ENCODE assay signal across 24 cellular contexts in genomic region chr15:43219929-43220886, GRCh38. TPM values are rescaled to one million over a fixed set of nuclear protein-coding genes. Genes with fewer than 3 reads are reported as not detected.
"Had no signal": no experiment of that assay in that cellular context is flagged by ENCODE, and none has a peak within 500 bp of the region (broad histone marks: within the 10 kb centered on the region; RNA-seq: fewer than 3 reads in every experiment).

No MANE protein-coding gene starts in this region.

- H3K4me3 Mint-ChIP-seq: activated B cell treated with CpG ODN at 0.5 μM for 24 hours; activated CD4-positive, alpha-beta memory T cell treated with anti-CD3 and anti-CD28 coated beads, Interleukin-2, amount 10 ng/mL, durations not matched to agents 7 days and 5 days; activated CD8-positive, alpha-beta memory T cell treated with anti-CD3 and anti-CD28 coated beads, Interleukin-2, amount 10 ng/mL, durations not matched to agents 7 days and 5 days; activated T-helper 17 cell treated with anti-CD3 and anti-CD28 coated beads, Interleukin-2, amount 50 U/mL, for 72 hours; naive thymus-derived CD8-positive, alpha-beta T cell; stimulated activated naive B cell treated with anti-CD40 and anti-IgM and Interleukin-4, amounts not matched to agents 10 μg/mL and 1 μg/mL and 100 μg/mL, for 72 hours had no signal

- DNase-seq: activated B cell treated with CpG ODN at 0.5 μM for 24 hours; activated CD4-positive, alpha-beta memory T cell treated with anti-CD3 and anti-CD28 coated beads, Interleukin-2, amount 10 ng/mL, durations not matched to agents 7 days and 5 days; activated CD4-positive, alpha-beta T cell treated with anti-CD3 and anti-CD28 coated beads for 4 hours; activated CD8-positive, alpha-beta memory T cell treated with anti-CD3 and anti-CD28 coated beads, Interleukin-2, amount 10 ng/mL, durations not matched to agents 7 days and 5 days; activated naive CD4-positive, alpha-beta T cell treated with Interleukin-2 at 50 U/mL for 16 hours; aorta; brain microvascular endothelial cell; heart right ventricle; mesendoderm; naive thymus-derived CD8-positive, alpha-beta T cell; nucleus accumbens; posterior cingulate gyrus; retina; spleen; stimulated activated CD4-positive, alpha-beta T cell treated with anti-CD3 and anti-CD28 coated beads, Interleukin-4, amount 100 ng/mL, for 4 hours; stimulated activated naive B cell treated with anti-CD40 and anti-IgM and Interleukin-4, amounts not matched to agents 10 μg/mL and 1 μg/mL and 100 μg/mL, for 72 hours; T-helper 2 cell had no signal

- H3K36me3 Mint-ChIP-seq: activated CD8-positive, alpha-beta memory T cell treated with anti-CD3 and anti-CD28 coated beads, Interleukin-2, amount 10 ng/mL, durations not matched to agents 7 days and 5 days; naive thymus-derived CD8-positive, alpha-beta T cell; stimulated activated naive B cell treated with anti-CD40 and anti-IgM and Interleukin-4, amounts not matched to agents 10 μg/mL and 1 μg/mL and 100 μg/mL, for 72 hours had no signal

- H3K4me1 Mint-ChIP-seq: activated B cell treated with CpG ODN at 0.5 μM for 24 hours; activated CD4-positive, alpha-beta memory T cell treated with anti-CD3 and anti-CD28 coated beads, Interleukin-2, amount 10 ng/mL, durations not matched to agents 7 days and 5 days; activated CD8-positive, alpha-beta memory T cell treated with anti-CD3 and anti-CD28 coated beads, Interleukin-2, amount 10 ng/mL, durations not matched to agents 7 days and 5 days; activated T-helper 17 cell treated with anti-CD3 and anti-CD28 coated beads, Interleukin-2, amount 50 U/mL, for 72 hours; stimulated activated naive B cell treated with anti-CD40 and anti-IgM and Interleukin-4, amounts not matched to agents 10 μg/mL and 1 μg/mL and 100 μg/mL, for 72 hours had no signal

- H3K9me3 Mint-ChIP-seq: activated T-helper 17 cell treated with anti-CD3 and anti-CD28 coated beads, Interleukin-2, amount 50 U/mL, for 72 hours; naive thymus-derived CD8-positive, alpha-beta T cell had no signal

- H3K4me1 ChIP-seq: gastroesophageal sphincter, heart right ventricle had no signal

- ATAC-seq: activated CD8-positive, alpha-beta memory T cell treated with anti-CD3 and anti-CD28 coated beads, Interleukin-2, amount 10 ng/mL, durations not matched to agents 7 days and 5 days; activated T-helper 17 cell treated with anti-CD3 and anti-CD28 coated beads, Interleukin-2, amount 50 U/mL, for 72 hours; gastroesophageal sphincter; naive thymus-derived CD8-positive, alpha-beta T cell; stimulated activated naive B cell treated with anti-CD40 and anti-IgM and Interleukin-4, amounts not matched to agents 10 μg/mL and 1 μg/mL and 100 μg/mL, for 72 hours had no signal

- H3K27ac Mint-ChIP-seq: activated B cell treated with CpG ODN at 0.5 μM for 24 hours; activated CD4-positive, alpha-beta memory T cell treated with anti-CD3 and anti-CD28 coated beads, Interleukin-2, amount 10 ng/mL, durations not matched to agents 7 days and 5 days; activated T-helper 17 cell treated with anti-CD3 and anti-CD28 coated beads, Interleukin-2, amount 50 U/mL, for 72 hours; naive thymus-derived CD8-positive, alpha-beta T cell; stimulated activated naive B cell treated with anti-CD40 and anti-IgM and Interleukin-4, amounts not matched to agents 10 μg/mL and 1 μg/mL and 100 μg/mL, for 72 hours had no signal

- H3K27ac ChIP-seq: brain microvascular endothelial cell, coronary artery, gastroesophageal sphincter, heart right ventricle, spleen had no signal

- H3K9me3 ChIP-seq: gastroesophageal sphincter, heart right ventricle, spleen had no signal

- FAIRE-seq: endometrium, TTC549 had no signal

RNA-seq across cellular contexts. Expression of gene EPB42, which starts 0.6 kb away (rescaled TPM):
- total RNA-seq: activated B cell treated with CpG ODN at 0.5 μM for 24 hours; activated CD4-positive, alpha-beta memory T cell treated with anti-CD3 and anti-CD28 coated beads, Interleukin-2, amount 10 ng/mL, durations not matched to agents 7 days and 5 days; activated CD8-positive, alpha-beta memory T cell treated with anti-CD3 and anti-CD28 coated beads, Interleukin-2, amount 10 ng/mL, durations not matched to agents 7 days and 5 days; activated T-helper 17 cell treated with anti-CD3 and anti-CD28 coated beads, Interleukin-2, amount 50 U/mL, for 72 hours; esophagus mucosa; naive thymus-derived CD8-positive, alpha-beta T cell; ureter had no signal
- polyA plus RNA-seq: aorta; naive thymus-derived CD8-positive, alpha-beta T cell had no signal

RNA-seq across cellular contexts. Expression of gene TGM5, which starts 46.5 kb away (rescaled TPM):
- total RNA-seq: heart right ventricle; naive thymus-derived CD8-positive, alpha-beta T cell; spleen had no signal
- polyA plus RNA-seq: aorta; naive thymus-derived CD8-positive, alpha-beta T cell had no signal
